Comparison of ENCODE assay signal across 8 cellular contexts in the genomic region with DNA sequence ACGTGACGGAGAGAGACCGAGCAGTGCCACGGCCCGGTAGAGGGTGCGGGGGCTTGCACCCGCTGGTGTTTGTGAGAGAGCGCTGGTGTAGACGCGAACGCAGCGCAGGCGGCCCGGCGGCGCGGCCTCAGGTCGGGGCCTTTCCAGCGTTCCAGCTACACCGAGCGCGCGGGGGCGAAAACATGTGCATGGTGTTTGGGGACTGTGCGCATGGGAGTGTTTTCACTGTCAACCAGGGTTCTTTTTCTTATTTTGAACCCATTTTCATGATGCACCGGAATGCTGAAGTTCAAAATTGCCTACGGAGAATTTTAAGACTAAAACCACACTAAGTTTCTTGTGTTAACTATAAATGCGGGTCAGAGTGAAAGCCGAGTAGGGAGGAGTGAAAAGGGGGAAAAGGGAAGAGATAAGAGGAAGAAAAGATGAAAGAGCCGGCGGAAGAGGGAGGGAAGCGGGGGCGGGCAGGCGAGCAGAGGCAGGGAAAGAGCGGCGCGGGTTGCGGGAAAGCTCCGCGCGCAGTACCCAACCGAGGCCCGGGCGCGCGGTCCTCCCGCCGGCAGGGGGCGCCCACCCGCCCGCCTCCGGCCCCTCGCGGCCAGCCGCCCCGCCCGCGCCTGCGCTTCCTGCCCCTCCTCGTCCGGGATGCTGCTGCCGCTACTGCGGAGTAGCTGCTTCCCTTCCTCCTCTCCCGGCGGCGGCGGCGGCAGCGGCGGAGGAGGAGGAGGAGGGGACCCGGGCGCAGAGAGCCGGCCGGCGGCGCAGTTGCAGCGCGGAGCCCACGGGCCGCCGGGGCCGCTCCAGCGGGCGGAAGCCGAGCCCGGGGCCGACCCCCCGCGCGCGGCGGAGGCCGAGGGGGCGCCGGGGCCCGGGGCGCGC. TPM values are rescaled to one million over a fixed set of nuclear protein-coding genes. Genes with fewer than 3 reads are reported as not detected.
A peak's percentile ranks its signal among the peaks of the same experiment; 100 is the strongest.
DNase-seq lines count a peak whose midpoint lies in the region; ATAC-seq, FAIRE-seq and TF ChIP-seq lines count a peak whose summit lies in the region.

Gene RAB12, plus strand, starts transcription at position 643 of the 879 bp plus-strand sequence. Its CDS starts 3 bp downstream, at position 646.

- H3K36me3 ChIP-seq in MM.1S (replicated peaks; ENCODE audit: insufficient read depth, low read length) = no peaks in the 10 kb centered on the region
- H3K36me3 ChIP-seq in gastroesophageal sphincter = no peaks in the 10 kb centered on the region

- H3K27me3 ChIP-seq in MM.1S (replicated peaks; ENCODE audit: insufficient read depth, low read length) (no peaks in the 10 kb centered on the region), gastroesophageal sphincter (no peaks in the 10 kb centered on the region)

- peaks cover 44% of the 10 kb centered on the region for H3K79me2 ChIP-seq in MM.1S (ENCODE audit: low read length)

- H3K27ac ChIP-seq in MM.1S (ENCODE audit: low read length) (peak within 1 kb of the TSS; percentile 25; the same call in 1 of the 2 replicates), gastroesophageal sphincter (peak within 1 kb of the TSS; percentile 78 to 90 (median 88))

- peak; percentile 94 for ATAC-seq in gastroesophageal sphincter

- H3K4me3 ChIP-seq in MM.1S (ENCODE audit: low read length) = peak within 1 kb of the TSS; percentile 89
- peak within 1 kb of the TSS; percentile 78 to 95 for H3K4me3 ChIP-seq in gastroesophageal sphincter

- no peaks in the 10 kb centered on the region for H3F3A ChIP-seq in MM.1S (ENCODE audit: insufficient read depth, low read length)

- peak within 1 kb of the TSS; percentile 88 for H3K4me2 ChIP-seq in MM.1S (ENCODE audit: low read depth, low read length)

- H3K9me2 ChIP-seq in MM.1S (replicated peaks; ENCODE audit: insufficient read depth, low read length) = no peaks in the 10 kb centered on the region

- in situ Hi-C loops in SK-MEL-5 (cut with HindIII; ENCODE audit: low pct_unique_long_range_greater_than_20kb, low sequenced_read_pairs) = no loop called here

- WGBS in gastroesophageal sphincter (ENCODE audit: low coverage in 1 of 2), 2 donors = 1 to 4% methylated on average over 25 to 38 of the region's 98 CpGs

- DNase-seq in EL (peak; percentile 82), H54 (ENCODE audit: insufficient read length, low spot score) (peak; percentile 94), MM.1S (peak; percentile 88), SK-MEL-5 (ENCODE audit: low read depth, low spot score) (peak; percentile 76), nucleus accumbens (lab: John Stamatoyannopoulos, UW) (peak in 54 of 56 donors; percentile 34 to 89 (median 74)), superior temporal gyrus (ENCODE audit: extremely low spot score) (peak; percentile 78)
- DNase-seq in activated naive CD4-positive, alpha-beta T cell treated with Interleukin-2 at 50 U/mL for 16 hours = peak; percentile 88

- H3K9ac ChIP-seq in MM.1S (ENCODE audit: low read length) = peak within 1 kb of the TSS; percentile 74

- no peak for FAIRE-seq in H54 (lab: Jason Lieb, UNC)

- TF ChIP-seq EP300 in gastroesophageal sphincter (IDR thresholded peaks at IDR 0.05) = no peak

- H3K9me3 ChIP-seq in MM.1S (replicated peaks; ENCODE audit: insufficient read depth, low read length) (no peaks in the 10 kb centered on the region), gastroesophageal sphincter (no peaks in the 10 kb centered on the region)

- peak within 1 kb of the TSS; percentile 98 for H2AFZ ChIP-seq in MM.1S (ENCODE audit: low read length)

- H3K4me1 ChIP-seq in MM.1S (ENCODE audit: low read length) (peaks cover 6% of the 10 kb centered on the region; the same call in 1 of the 2 replicates), gastroesophageal sphincter (peaks cover 9 to 59% (median 10%) of the 10 kb centered on the region in 3 donors)

- H4K20me1 ChIP-seq in MM.1S (ENCODE audit: insufficient read depth, low read length) = no peaks in the 10 kb centered on the region

- TF ChIP-seq POLR2A in H54 (IDR thresholded peaks at IDR 0.05; ENCODE audit: low read depth, low read length) (peak; percentile 67), gastroesophageal sphincter (IDR thresholded peaks at IDR 0.05) (peak; percentile 68 to 83)

- TF ChIP-seq CTCF in MM.1S (IDR thresholded peaks at IDR 0.05; ENCODE audit: low read length) (peak; percentile 19; the same call in 1 of the 2 replicates), gastroesophageal sphincter (IDR thresholded peaks at IDR 0.05) (peak; percentile 43 to 91 (median 80))

RNA-seq across cellular contexts. Expression of gene RAB12, which starts in this region (rescaled TPM):
- total RNA-seq in SK-MEL-5 (2014; rRNA removed; shearing (Covaris generic)) = 30.8 and 35.3 TPM in 2 replicates
- 23.4 and 25.9 TPM in 2 replicates for polyA plus RNA-seq in SK-MEL-5 (2015; cell fraction: cytosol; rRNA removed)
- 36.2 and 48.4 TPM in 2 replicates for polyA plus RNA-seq in SK-MEL-5 (2015; cell fraction: nucleus; rRNA removed)
- 100 to 1,000 TPM in 1 of 4 donors, 10 to 100 TPM in 3; 63.7 to 100 (median 72.6) TPM for total RNA-seq in gastroesophageal sphincter

Comparison
In these comparisons a context has a peak if more than half of its experiments do, and no peak if none do; other contexts are left out.
1. Peak in every context shown above with its lines: DNase-seq, ATAC-seq, H3K4me3 ChIP-seq and H3K27ac ChIP-seq.